ENCODE assay signal across 23 cellular contexts in the genomic region with DNA sequence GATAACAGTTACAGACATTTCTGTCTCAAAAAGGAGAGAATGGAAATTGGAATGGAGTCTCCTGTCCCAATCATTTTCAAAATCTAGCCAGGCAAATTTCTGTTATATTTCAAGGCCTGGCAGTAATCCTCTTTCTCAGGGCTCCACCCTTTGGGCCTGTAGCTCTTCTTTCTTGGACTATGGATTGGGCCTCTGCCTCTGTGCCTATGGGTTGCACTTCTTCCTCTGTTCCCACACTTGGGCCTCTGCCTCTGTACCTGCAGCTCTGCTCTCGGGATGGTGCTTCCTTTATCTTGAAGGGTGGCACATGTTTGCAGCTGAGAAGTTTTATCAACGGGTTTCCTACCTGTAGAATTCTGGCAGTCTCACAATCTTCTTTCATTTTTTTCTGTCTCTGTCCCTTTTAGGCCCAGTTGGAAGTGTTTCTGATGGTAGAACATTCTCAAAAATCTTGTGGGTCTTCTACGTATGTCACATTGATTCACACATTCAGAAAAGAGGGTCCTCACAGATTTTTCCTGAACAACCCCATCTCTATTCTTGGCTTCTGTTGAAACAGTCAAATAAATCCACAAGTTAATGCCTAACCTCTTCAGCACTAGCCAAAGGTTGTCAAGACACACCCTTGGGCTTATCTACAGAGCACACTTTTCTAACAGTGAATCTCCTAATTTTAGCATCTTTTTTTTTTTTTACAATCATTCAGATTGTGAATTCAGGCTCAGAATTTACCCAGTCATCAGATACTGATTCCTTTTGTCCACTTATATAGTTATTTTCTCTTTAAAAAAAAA.
DNase-seq lines count a peak whose midpoint lies in the region; ATAC-seq, FAIRE-seq and TF ChIP-seq lines count a peak whose summit lies in the region.
"Had no signal": no experiment of that assay in that cellular context is flagged by ENCODE, and none has a peak within 500 bp of the region (broad histone marks: within the 10 kb centered on the region; RNA-seq: fewer than 3 reads in every experiment).

No MANE protein-coding gene starts in this region.

- ATAC-seq in right lobe of liver = peak; percentile 49 to 76 (median 58)
- no peak for ATAC-seq in HepG2
- ATAC-seq in left lobe of liver = peak; percentile 83
- no peak for ATAC-seq in GM19452 (IDR thresholded peaks at IDR 0.05; ENCODE audit: unreplicated experiment)
- ATAC-seq: A549, GM23338, HCT116 had no signal

- WGBS in right lobe of liver (ENCODE audit: insufficient coverage, low coverage, low lambda C conversion rate, missing lambda C conversion rate) = 40% methylated on average over 3 of the region's 3 CpGs
- WGBS in HepG2 (ENCODE audit: low lambda C conversion rate) = 66% methylated on average over 3 of the region's 3 CpGs
- WGBS in endodermal cell (ENCODE audit: insufficient coverage in 1 of 2, insufficient read length in 1 of 2), 2 experiments = 92% methylated on average over 3 of the region's 3 CpGs; no CpG with 5 or more reads in 1 of the 2 experiments
- WGBS in transverse colon (ENCODE audit: low coverage in 1 of 2), 2 donors = 55% methylated on average over 3 of the region's 3 CpGs; no CpG with 5 or more reads in 1 of the 2 donors

- POLR2A ChIA-PET in HepG2 (lab: Yijun Ruan, JAX) = no interaction called here

- TF ChIP-seq EP300 in HepG2 (IDR thresholded peaks at IDR 0.05; ENCODE audit: low read depth in 2 of 2, low read length in 2 of 2) = no peak
- no peak for TF ChIP-seq EP300 in HepG2 (CRISPR knock-in tag; IDR thresholded peaks at IDR 0.05; ENCODE audit: borderline replicate concordance)
- no peak for TF ChIP-seq EP300 in transverse colon (IDR thresholded peaks at IDR 0.05; ENCODE audit: low read depth)

- peaks cover 3% of the 10 kb centered on the region for H3K36me3 Mint-ChIP-seq in endodermal cell (ENCODE audit: low read depth)
- H3K36me3 Mint-ChIP-seq: CD4-positive, alpha-beta memory T cell had no signal

- peaks cover 47% of the 10 kb centered on the region for H3K4me1 Mint-ChIP-seq in endodermal cell

- no peak overlapping the region for H2AFZ ChIP-seq in HepG2 (ENCODE audit: low read length)
- H2AFZ ChIP-seq: GM23338 had no signal

- H3K27me3 ChIP-seq in right lobe of liver (peaks cover 0 to 7% of the 10 kb centered on the region in 2 donors), HepG2 (ENCODE audit: control insufficient read depth in 1 of 2, insufficient read depth in 2 of 2, low read length in 2 of 2) (no peaks in the 10 kb centered on the region), endodermal cell (ENCODE audit: control insufficient read depth, insufficient read depth, low read length, poor library complexity, severe bottlenecking) (no peaks in the 10 kb centered on the region), transverse colon (no peaks in the 10 kb centered on the region)

- no peak for FAIRE-seq in HepG2 (lab: Jason Lieb, UNC)
- FAIRE-seq: GM12891, GM18507 had no signal

- no peak for TF ChIP-seq POLR2A in right lobe of liver (IDR thresholded peaks at IDR 0.05)
- TF ChIP-seq POLR2A in HepG2 (IDR thresholded peaks at IDR 0.05; ENCODE audit: insufficient read depth in 1 of 2, low read depth in 2 of 2, low read length in 2 of 2) = no peak
- TF ChIP-seq POLR2A in transverse colon (IDR thresholded peaks at IDR 0.05) = no peak

- H3K9me3 ChIP-seq in right lobe of liver (no peaks in the 10 kb centered on the region), HepG2 (ENCODE audit: low read length) (no peaks in the 10 kb centered on the region), endodermal cell (ENCODE audit: control insufficient read depth, low read length) (no peaks in the 10 kb centered on the region), transverse colon (no peaks in the 10 kb centered on the region)
- H3K9me3 ChIP-seq: A549 had no signal

- no peaks in the 10 kb centered on the region for H3K9me3 Mint-ChIP-seq in endodermal cell
- H3K9me3 Mint-ChIP-seq: CD4-positive, alpha-beta memory T cell; GM23338 had no signal

- H3K79me2 ChIP-seq in HepG2 (ENCODE audit: insufficient read depth, low read length) = no peaks in the 10 kb centered on the region

- no peaks in the 10 kb centered on the region for H4K20me1 ChIP-seq in HepG2 (ENCODE audit: insufficient read depth, low read length)

- H3K27ac ChIP-seq in right lobe of liver (no peak overlapping the region), HepG2 (ENCODE audit: extremely low read length, insufficient read depth, low read length) (no peak overlapping the region), endodermal cell (ENCODE audit: low read depth, low read length) (no peak overlapping the region), transverse colon (peak overlapping the region in 3 of 4 donors; percentile 18 to 24 (median 19))
- H3K27ac ChIP-seq: A549 had no signal

- in situ Hi-C loops in HepG2 (cut with HindIII; ENCODE audit: extremely low pct_ligation_motif_present, low pct_unique_long_range_greater_than_20kb) (no loop called here), transverse colon (cut with MboI; ENCODE audit: low pct_ligation_motif_present in 1 of 4, low pct_unique_long_range_greater_than_20kb in 1 of 4, low sequenced_read_pairs in 3 of 4) (no loop called here)

- H3K4me1 ChIP-seq in right lobe of liver (peaks cover 0 to 5% (median 0%) of the 10 kb centered on the region in 4 donors), HepG2 (ENCODE audit: insufficient read depth, low read length) (no peaks in the 10 kb centered on the region), endodermal cell (ENCODE audit: control insufficient read depth, insufficient read depth, low read length) (no peaks in the 10 kb centered on the region), transverse colon (no peaks in the 10 kb centered on the region)
- H3K4me1 ChIP-seq: A549 had no signal

- no TSS peak for BruUV-seq in HepG2 (replicated peaks; lab: Mats Ljungman, UMichigan)

- H3K9ac ChIP-seq in HepG2 (ENCODE audit: insufficient read depth, low read depth, low read length) (no peak overlapping the region), endodermal cell (ENCODE audit: extremely low read depth, low read length, poor library complexity, severe bottlenecking) (no peak overlapping the region)

- intact Hi-C loops in right lobe of liver (cut with DNase I) (no loop called here), HepG2 (cut with micrococcal nuclease; ENCODE audit: unreplicated experiment) (no loop called here), transverse colon (cut with DNase I; ENCODE audit: low total_unique reads) (no loop called here)

- DNase-seq in right lobe of liver (no peak), HepG2 (ENCODE audit: low spot score) (no peak), endodermal cell (no peak), left lobe of liver (ENCODE audit: low spot score) (no peak), transverse colon (no peak), cortex of kidney (lab: John Stamatoyannopoulos, UW) (no peak), AG08395 (ENCODE audit: low spot score) (no peak)
- DNase-seq: 8988T; ACHN; C1 segment of cervical spinal cord; Calu3; CD4-positive, alpha-beta memory T cell; COR-L47; DMS53; DMS79 treated with DMSO at 0.1 percent for 48 hours; GF-D8; H9 had no signal

- TF ChIP-seq CTCF in right lobe of liver (IDR thresholded peaks at IDR 0.05) (no peak), HepG2 (CRISPR knock-in tag; IDR thresholded peaks at IDR 0.05) (no peak), endodermal cell (conservative IDR thresholded peaks at IDR 0.05) (no peak), transverse colon (IDR thresholded peaks at IDR 0.05) (no peak)

- H3K36me3 ChIP-seq in right lobe of liver (no peaks in the 10 kb centered on the region), HepG2 (replicated peaks in 1 of 2; ENCODE audit: control insufficient read depth in 1 of 2, insufficient read depth in 2 of 2, low read length in 2 of 2) (no peaks in the 10 kb centered on the region), endodermal cell (ENCODE audit: control insufficient read depth, insufficient read depth, low read length) (no peaks in the 10 kb centered on the region), transverse colon (no peaks in the 10 kb centered on the region)

- CTCF ChIA-PET in HepG2 (lab: Yijun Ruan, JAX; ENCODE audit: low intra/inter-chr PET ratio, low total read pairs) = no interaction called here

- no peak overlapping the region for H3K4me2 ChIP-seq in HepG2 (ENCODE audit: low read depth, low read length)
- H3K4me2 ChIP-seq: A549, GM23338 had no signal

- no peak overlapping the region for H3K4me3 ChIP-seq in right lobe of liver
- H3K4me3 ChIP-seq in HepG2 (replicated peaks in 1 of 3; ENCODE audit: insufficient read depth in 1 of 3, low read depth in 2 of 3, low read length in 3 of 3) = no peak overlapping the region
- H3K4me3 ChIP-seq in endodermal cell (ENCODE audit: low read length) = no peak overlapping the region
- no peak overlapping the region for H3K4me3 ChIP-seq in transverse colon
- H3K4me3 ChIP-seq: A549, GM23338 had no signal

- no peak overlapping the region for H3K4me3 Mint-ChIP-seq in endodermal cell
- H3K4me3 Mint-ChIP-seq: CD4-positive, alpha-beta memory T cell; GM23338; H9 had no signal

- no peaks in the 10 kb centered on the region for H3K27me3 Mint-ChIP-seq in endodermal cell (ENCODE audit: insufficient read depth)
- H3K27me3 Mint-ChIP-seq: CD4-positive, alpha-beta memory T cell had no signal

- no peak for TF ChIP-seq RAD21 in HepG2 (CRISPR knock-in tag; IDR thresholded peaks at IDR 0.05)

- peak overlapping the region; percentile 15 for H3K27ac Mint-ChIP-seq in endodermal cell
- H3K27ac Mint-ChIP-seq: GM23338 had no signal

Comparison
In these comparisons a context has a peak if more than half of its experiments do, and no peak if none do; other contexts are left out.
1. ATAC-seq: peak in right lobe of liver (4 of 4) and left lobe of liver (single experiment); none in HepG2 (single experiment) and GM19452 (single experiment).
2. H3K27ac ChIP-seq: peak in transverse colon (3 of 4); none in right lobe of liver (0 of 3), HepG2 (single experiment) and endodermal cell (single experiment).